Comparison of ENCODE assay signal across 20 cellular contexts in the genomic region with DNA sequence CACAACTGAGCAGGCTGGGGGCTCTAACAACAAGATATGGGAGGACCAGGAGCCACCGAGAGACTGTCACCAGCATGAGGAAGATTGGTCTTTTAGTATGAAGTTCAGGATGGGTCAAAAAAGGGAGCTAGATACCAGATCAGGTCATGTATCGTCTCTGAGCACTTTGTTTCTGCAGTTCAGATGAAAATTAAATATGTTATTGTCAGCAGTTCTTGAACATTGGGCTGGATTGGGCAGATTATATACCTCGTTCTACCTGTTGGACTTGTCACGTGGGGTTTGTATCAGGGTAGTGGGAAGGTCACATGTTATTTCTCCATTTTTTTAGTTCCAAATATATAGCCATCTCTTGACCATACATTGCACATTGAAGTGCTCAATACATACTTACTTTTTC. TPM values are rescaled to one million over a fixed set of nuclear protein-coding genes. Genes with fewer than 3 reads are reported as not detected.
DNase-seq lines count a peak whose midpoint lies in the region; ATAC-seq, FAIRE-seq and TF ChIP-seq lines count a peak whose summit lies in the region.
"Had no signal": no experiment of that assay in that cellular context is flagged by ENCODE, and none has a peak within 500 bp of the region (broad histone marks: within the 10 kb centered on the region; RNA-seq: fewer than 3 reads in every experiment).

No MANE protein-coding gene starts in this region.

- POLR2A ChIA-PET in A549 (lab: Yijun Ruan, JAX), result interaction anchor here (1.0 kb wide), 1 partner anchor 47 kb away, joined by 4 read pairs; a partner anchor contains a TSS

- ATAC-seq in A549, result no peak
- no peak for ATAC-seq in GM18498 (IDR thresholded peaks at IDR 0.05; ENCODE audit: unreplicated experiment)
- ATAC-seq in SK-N-SH treated with all-trans-retinoic acid at 6 μM for 48 hours, result no peak

- H3K4me3 Mint-ChIP-seq in T-helper 1 cell treated with Interleukin-12 subunit alpha and Interleukin-12 subunit beta and Interleukin-4 antibody, amounts not matched to agents 30 μg/mL and 1 μg/mL, for 36 hours, result no peak overlapping the region
- H3K4me3 Mint-ChIP-seq in activated naive CD8-positive, alpha-beta T cell treated with anti-CD3 and anti-CD28 coated beads for 36 hours, result no peak overlapping the region
- H3K4me3 Mint-ChIP-seq: H9 had no signal

- TF ChIP-seq RAD21 in A549 (conservative IDR thresholded peaks at IDR 0.05 in 1 of 2, IDR thresholded peaks at IDR 0.05 in 1 of 2), result no peak
- no peak for TF ChIP-seq RAD21 in liver (IDR thresholded peaks at IDR 0.05)

- H3K27ac ChIP-seq in A549 (peak overlapping the region in 1 of 2 experiments; percentile 58; a peak in 1 of 6 replicates), liver (ENCODE audit: low read depth in 1 of 2, low read length in 2 of 2) (peak overlapping the region; percentile 82 to 91), brain microvascular endothelial cell (no peak overlapping the region)
- H3K27ac ChIP-seq: 22Rv1, C4-2B, Peyer's patch had no signal

- H3K4me1 ChIP-seq in A549 (peaks cover 24% of the 10 kb centered on the region), liver (ENCODE audit: control insufficient read depth in 4 of 4, insufficient read depth in 4 of 4, low read length in 3 of 4) (peaks cover 10 to 64% (median 34%) of the 10 kb centered on the region in 4 donors)
- H3K4me1 ChIP-seq: Peyer's patch had no signal

- no peaks in the 10 kb centered on the region for H3K9me3 Mint-ChIP-seq in T-helper 1 cell treated with Interleukin-12 subunit alpha and Interleukin-12 subunit beta and Interleukin-4 antibody, amounts not matched to agents 30 μg/mL and 1 μg/mL, for 36 hours
- no peaks in the 10 kb centered on the region for H3K9me3 Mint-ChIP-seq in activated naive CD8-positive, alpha-beta T cell treated with anti-CD3 and anti-CD28 coated beads for 36 hours
- H3K9me3 Mint-ChIP-seq: H9 had no signal

- H3K27me3 ChIP-seq in liver (ENCODE audit: control insufficient read depth in 4 of 4, insufficient read depth in 4 of 4, low read length in 3 of 4) (no peaks in the 10 kb centered on the region), brain microvascular endothelial cell (replicated peaks) (no peaks in the 10 kb centered on the region)
- H3K27me3 ChIP-seq: Peyer's patch had no signal

- peaks cover 66% of the 10 kb centered on the region for H3K4me1 Mint-ChIP-seq in T-helper 1 cell treated with Interleukin-12 subunit alpha and Interleukin-12 subunit beta and Interleukin-4 antibody, amounts not matched to agents 30 μg/mL and 1 μg/mL, for 36 hours (ENCODE audit: low read depth)
- H3K4me1 Mint-ChIP-seq in activated naive CD8-positive, alpha-beta T cell treated with anti-CD3 and anti-CD28 coated beads for 36 hours, result peaks cover 41% of the 10 kb centered on the region

- no peak for TF ChIP-seq EP300 in A549 (IDR thresholded peaks at IDR 0.05)

- no peak overlapping the region; the same call in 2 of the 3 replicates for H3K4me2 ChIP-seq in A549

- CTCF ChIA-PET in A549 (lab: Yijun Ruan, JAX), result interaction anchor here (2.9 kb wide), 1 partner anchor 148 kb away, joined by 11 read pairs; no protein-coding TSS in a partner anchor

- FAIRE-seq in A549 (lab: Jason Lieb, UNC), result no peak

- 92% methylated on average over 4 of the region's 4 CpGs for WGBS in A549 (ENCODE audit: missing lambda C conversion rate)
- WGBS in liver, result 34% methylated on average over 4 of the region's 4 CpGs

- no peaks in the 10 kb centered on the region for H3K27me3 Mint-ChIP-seq in T-helper 1 cell treated with Interleukin-12 subunit alpha and Interleukin-12 subunit beta and Interleukin-4 antibody, amounts not matched to agents 30 μg/mL and 1 μg/mL, for 36 hours (ENCODE audit: low read depth)
- no peaks in the 10 kb centered on the region for H3K27me3 Mint-ChIP-seq in activated naive CD8-positive, alpha-beta T cell treated with anti-CD3 and anti-CD28 coated beads for 36 hours

- no peak for TF ChIP-seq POLR2A in A549 (IDR thresholded peaks at IDR 0.05; ENCODE audit: low read length)

- peaks cover 42% of the 10 kb centered on the region for H3K36me3 Mint-ChIP-seq in T-helper 1 cell treated with Interleukin-12 subunit alpha and Interleukin-12 subunit beta and Interleukin-4 antibody, amounts not matched to agents 30 μg/mL and 1 μg/mL, for 36 hours (ENCODE audit: low read depth)
- H3K36me3 Mint-ChIP-seq in activated naive CD8-positive, alpha-beta T cell treated with anti-CD3 and anti-CD28 coated beads for 36 hours, result peaks cover 54% of the 10 kb centered on the region

- peak overlapping the region; percentile 34 to 84 for H3K9ac ChIP-seq in liver (ENCODE audit: low read depth in 1 of 2, low read length in 2 of 2)

- H3K4me3 ChIP-seq in A549 (no peak overlapping the region), liver (ENCODE audit: low read depth in 1 of 3, low read length in 3 of 3) (peak overlapping the region; percentile 52 to 87 (median 81)), brain microvascular endothelial cell (ENCODE audit: low read depth, low read length) (no peak overlapping the region)
- H3K4me3 ChIP-seq: Peyer's patch had no signal

- peak overlapping the region; percentile 29 for H3K27ac Mint-ChIP-seq in T-helper 1 cell treated with Interleukin-12 subunit alpha and Interleukin-12 subunit beta and Interleukin-4 antibody, amounts not matched to agents 30 μg/mL and 1 μg/mL, for 36 hours
- peak overlapping the region; percentile 61 for H3K27ac Mint-ChIP-seq in activated naive CD8-positive, alpha-beta T cell treated with anti-CD3 and anti-CD28 coated beads for 36 hours

- TF ChIP-seq CTCF in A549 (IDR thresholded peaks at IDR 0.05), result no peak
- TF ChIP-seq CTCF in liver (IDR thresholded peaks at IDR 0.05; ENCODE audit: low read depth, low read length, missing input control), result no peak
- no peak for TF ChIP-seq CTCF in brain microvascular endothelial cell (IDR thresholded peaks at IDR 0.05; ENCODE audit: low read depth, low read length, missing control alignments)

- in situ Hi-C loops in brain microvascular endothelial cell (cut with HindIII; ENCODE audit: low pct_ligation_motif_present, low sequenced_read_pairs), result no loop called here

- DNase-seq in T-helper 1 cell, result no peak
- DNase-seq in A549 (ENCODE audit: low read depth in 1 of 2, low spot score in 1 of 2), result no peak
- DNase-seq in activated naive CD8-positive, alpha-beta T cell treated with anti-CD3 and anti-CD28 coated beads for 36 hours, result no peak
- DNase-seq in brain microvascular endothelial cell, result no peak
- DNase-seq: COR-L47, H9, Karpas-422, MM.1S, NCI-H1105 treated with DMSO at 0.1 percent for 48 hours, NCI-H1930, NCI-H2171, NCI-H510A, NCI-H82, Peyer's patch had no signal

- no peaks in the 10 kb centered on the region for H3K9me3 ChIP-seq in A549
- no peaks in the 10 kb centered on the region for H3K9me3 ChIP-seq in liver (ENCODE audit: control insufficient read depth in 4 of 4, low read length in 3 of 4)
- H3K9me3 ChIP-seq: Peyer's patch had no signal

- H3K36me3 ChIP-seq in liver (ENCODE audit: control insufficient read depth in 4 of 4, insufficient read depth in 3 of 4, low read depth in 1 of 4, low read length in 3 of 4) (peaks cover 2 to 22% (median 8%) of the 10 kb centered on the region in 4 donors), brain microvascular endothelial cell (replicated peaks) (peaks cover 6% of the 10 kb centered on the region)

TF ChIP-seq in A549, 52 proteins besides CTCF, POLR2A, EP300 and RAD21 (continues in another document):
- no peak for TF ChIP-seq RCOR1 (IDR thresholded peaks at IDR 0.05; ENCODE audit: low read depth, low read length)
- no peak for TF ChIP-seq HEYL (CRISPR knock-in tag; IDR thresholded peaks at IDR 0.05)

TF ChIP-seq in liver, 16 proteins besides CTCF, POLR2A, EP300 and RAD21 (continues in another document):
- no peak for TF ChIP-seq JUND (IDR thresholded peaks at IDR 0.05)

TF ChIP-seq in SK-N-SH treated with all-trans-retinoic acid at 6 μM for 48 hours, 23 proteins besides CTCF, POLR2A, EP300 and RAD21 (continues in another document):
- TF ChIP-seq ESRRG (CRISPR knock-in tag; IDR thresholded peaks at IDR 0.05) (no peak), ARNTL (CRISPR knock-in tag; IDR thresholded peaks at IDR 0.05; ENCODE audit: borderline replicate concordance, low read depth) (no peak), ISL1 (CRISPR knock-in tag; IDR thresholded peaks at IDR 0.05) (no peak), ZNF8 (CRISPR knock-in tag; IDR thresholded peaks at IDR 0.05) (no peak), GLIS3 (CRISPR knock-in tag; IDR thresholded peaks at IDR 0.05) (no peak), TOX (CRISPR knock-in tag; IDR thresholded peaks at IDR 0.05; ENCODE audit: borderline replicate concordance) (no peak), SNAI2 (CRISPR knock-in tag; IDR thresholded peaks at IDR 0.05) (no peak), PPARA (CRISPR knock-in tag; IDR thresholded peaks at IDR 0.05; ENCODE audit: borderline replicate concordance) (no peak), ZC3H10 (CRISPR knock-in tag; IDR thresholded peaks at IDR 0.05) (no peak), RARB (CRISPR knock-in tag; IDR thresholded peaks at IDR 0.05) (no peak)
- TF ChIP-seq, protein P1, sequence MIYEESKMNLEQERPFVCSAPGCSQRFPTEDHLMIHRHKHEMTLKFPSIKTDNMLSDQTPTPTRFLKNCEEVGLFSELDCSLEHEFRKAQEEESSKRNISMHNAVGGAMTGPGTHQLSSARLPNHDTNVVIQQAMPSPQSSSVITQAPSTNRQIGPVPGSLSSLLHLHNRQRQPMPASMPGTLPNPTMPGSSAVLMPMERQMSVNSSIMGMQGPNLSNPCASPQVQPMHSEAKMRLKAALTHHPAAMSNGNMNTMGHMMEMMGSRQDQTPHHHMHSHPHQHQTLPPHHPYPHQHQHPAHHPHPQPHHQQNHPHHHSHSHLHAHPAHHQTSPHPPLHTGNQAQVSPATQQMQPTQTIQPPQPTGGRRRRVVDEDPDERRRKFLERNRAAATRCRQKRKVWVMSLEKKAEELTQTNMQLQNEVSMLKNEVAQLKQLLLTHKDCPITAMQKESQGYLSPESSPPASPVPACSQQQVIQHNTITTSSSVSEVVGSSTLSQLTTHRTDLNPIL (CRISPR knock-in tag; IDR thresholded peaks at IDR 0.05; ENCODE audit: low read depth), result no peak

RNA-seq across cellular contexts. Expression of a gene that starts 47.3 kb away (rescaled TPM):
- polyA plus RNA-seq in A549 (2011; rRNA removed) (25.5 and 26.7 TPM in 2 replicates), A549 (2017; fragmentation: RNase III; extraction: RNeasy Plus Mini Kit Qiagen cat#74134 plus additional on column Dnase treatment) (27.5 to 30.0 TPM (median 29.4 TPM) in 3 replicates), liver (100 to 1,000 TPM in 1 of 2 donors, 10 to 100 TPM in 1; 53.6 to 120 TPM)
- polyA plus RNA-seq in A549 (2012; cell fraction: cytosol; rRNA removed), result 30.0 and 33.4 TPM in 2 replicates
- 29.3 and 43.1 TPM in 2 replicates for polyA plus RNA-seq in A549 (2012; cell fraction: nucleus; rRNA removed)
- 43.1 and 43.3 TPM in 2 replicates for polyA minus RNA-seq in A549 (2011; rRNA and poly(A)+ RNA removed)
- total RNA-seq in activated naive CD8-positive, alpha-beta T cell treated with anti-CD3 and anti-CD28 coated beads for 36 hours, result 10 to 100 TPM; 37.9 to 38.6 TPM
- total RNA-seq in liver, result 100 to 1,000 TPM in 1 of 2 donors, 10 to 100 TPM in 1; 52.2 to 121 TPM

Comparison
In these comparisons a context has a peak if more than half of its experiments do, and no peak if none do; other contexts are left out.
1. H3K4me3 ChIP-seq: peak in liver (3 of 3); none in A549 (single experiment) and brain microvascular endothelial cell (single experiment).